18 cellular contexts compared by ENCODE assay signal in the genomic region with DNA sequence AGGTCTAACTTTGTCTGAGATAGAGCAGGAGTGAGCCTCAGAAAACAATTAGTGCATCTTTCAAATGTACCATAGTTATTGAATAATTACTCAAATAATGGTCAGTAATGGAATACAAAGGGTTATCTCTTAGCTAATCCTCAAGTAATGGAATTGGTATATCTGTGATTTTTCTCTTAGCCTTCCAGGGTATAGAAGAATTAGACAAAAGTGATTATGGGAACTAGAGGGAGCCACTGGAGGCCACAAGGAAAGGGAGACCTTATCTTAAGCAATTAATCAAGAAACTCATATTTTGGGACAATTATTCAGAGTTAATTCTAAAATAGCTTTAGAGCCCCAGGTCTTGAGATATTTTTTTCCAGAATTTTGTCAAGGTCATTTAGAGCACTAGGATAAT.
DNase-seq lines count a peak whose midpoint lies in the region; ATAC-seq and TF ChIP-seq lines count a peak whose summit lies in the region.
"Had no signal": no experiment of that assay in that cellular context is flagged by ENCODE, and none has a peak within 500 bp of the region (broad histone marks: within the 10 kb centered on the region; RNA-seq: fewer than 3 reads in every experiment).

No MANE protein-coding gene starts in this region.

- DNase-seq in SK-N-SH (peak; percentile 56), PC-3 (no peak), DMS 273 (lab: John Stamatoyannopoulos, UW; ENCODE audit: unreplicated experiment) (no peak), DMS79 (lab: John Stamatoyannopoulos, UW) (no peak), cerebellum (ENCODE audit: low spot score) (no peak)
- DNase-seq: 8988T; ACHN; BE2C; CD4-positive, alpha-beta memory T cell; CD8-positive, alpha-beta memory T cell; COR-L47; DND-41; GDM1 had no signal

- H3K9me2 ChIP-seq in SK-N-SH (no peaks in the 10 kb centered on the region), PC-3 (replicated peaks; ENCODE audit: low read length) (no peaks in the 10 kb centered on the region)

- TF ChIP-seq EP300 in SK-N-SH (IDR thresholded peaks at IDR 0.05; ENCODE audit: borderline replicate concordance in 1 of 2, low read depth in 1 of 2, low read length in 1 of 2), result no peak

- H3K27ac ChIP-seq in SK-N-SH (ENCODE audit: low read depth in 2 of 2, low read length in 1 of 2) (peak overlapping the region in 1 of 2 experiments; percentile 67; a peak in 2 of 4 replicates), 22Rv1 (peak overlapping the region; percentile 42; the same call in 1 of the 2 replicates), HUES48 (ENCODE audit: low read depth, low read length) (peak overlapping the region; percentile 32), PC-3 (ENCODE audit: low read length) (peak overlapping the region; percentile 88)
- H3K27ac ChIP-seq: BLaER1 had no signal

- H3K4me2 ChIP-seq in SK-N-SH, result no peak overlapping the region
- H3K4me2 ChIP-seq in PC-3 (ENCODE audit: low read length), result peak overlapping the region; percentile 52

- POLR2A ChIA-PET in SK-N-SH (lab: Yijun Ruan, JAX) (no interaction called here), PC-3 (lab: Charles Lee; ENCODE audit: unreplicated experiment) (no interaction called here)

- CTCF ChIA-PET in SK-N-SH (lab: Yijun Ruan, JAX) (no interaction called here), PC-3 (lab: Charles Lee) (no interaction called here)

- H3F3A ChIP-seq in SK-N-SH (replicated peaks; ENCODE audit: insufficient read depth) (peaks cover 30% of the 10 kb centered on the region), PC-3 (ENCODE audit: low read length, unreplicated experiment) (peaks cover 2% of the 10 kb centered on the region)

- H3K36me3 ChIP-seq in SK-N-SH (replicated peaks in 1 of 2; ENCODE audit: control insufficient read depth in 1 of 2, insufficient read depth in 2 of 2, low read length in 1 of 2), result no peaks in the 10 kb centered on the region
- no peaks in the 10 kb centered on the region for H3K36me3 ChIP-seq in HUES48 (ENCODE audit: control insufficient read depth, insufficient read depth, low read length)
- H3K36me3 ChIP-seq in PC-3 (ENCODE audit: low read depth, low read length), result no peaks in the 10 kb centered on the region
- H3K36me3 ChIP-seq: BE2C had no signal

- ATAC-seq in SK-N-SH treated with all-trans-retinoic acid at 6 μM for 48 hours (no peak), PC-3 (no peak)

- BruUV-seq in PC-3 (replicated peaks; lab: Mats Ljungman, UMichigan), result TSS peak; percentile 74

- intact Hi-C loops in PC-3 (cut with micrococcal nuclease), result loop anchor here (2.0 to 10.0 kb wide), 2 partner anchors 60 to 110 kb away; a partner anchor contains a TSS

- H3K9ac ChIP-seq in SK-N-SH (no peak overlapping the region), HUES48 (ENCODE audit: low read depth, low read length) (no peak overlapping the region), PC-3 (ENCODE audit: low read length) (peak overlapping the region; percentile 42)
- H3K9ac ChIP-seq: BLaER1 had no signal

- no peaks in the 10 kb centered on the region for H3K27me3 ChIP-seq in SK-N-SH (ENCODE audit: insufficient read depth)
- no peaks in the 10 kb centered on the region for H3K27me3 ChIP-seq in HUES48 (ENCODE audit: control insufficient read depth, insufficient read depth, low read length)
- H3K27me3 ChIP-seq in PC-3 (ENCODE audit: low read length), result no peaks in the 10 kb centered on the region
- H3K27me3 ChIP-seq: BE2C, BLaER1 had no signal

- H3K4me1 ChIP-seq in SK-N-SH (ENCODE audit: control insufficient read depth in 1 of 2, insufficient read depth in 2 of 2, low read depth in 1 of 2, low read length in 1 of 2) (peaks cover 5 to 50% of the 10 kb centered on the region in 2 experiments; a peak in 3 of 4 replicates), HUES48 (ENCODE audit: control insufficient read depth, insufficient read depth, low read length) (peaks cover 39% of the 10 kb centered on the region), PC-3 (ENCODE audit: insufficient read depth, low read length) (peaks cover 52% of the 10 kb centered on the region)

- H2AFZ ChIP-seq in SK-N-SH (ENCODE audit: low read depth), result no peak overlapping the region
- no peak overlapping the region for H2AFZ ChIP-seq in PC-3 (ENCODE audit: low read length)

- no peak for TF ChIP-seq RAD21 in SK-N-SH (IDR thresholded peaks at IDR 0.05; ENCODE audit: low read length)

- H4K20me1 ChIP-seq in SK-N-SH (ENCODE audit: insufficient read depth) (no peaks in the 10 kb centered on the region), PC-3 (ENCODE audit: low read length) (no peaks in the 10 kb centered on the region)
- H4K20me1 ChIP-seq: BLaER1 had no signal

- H3K4me3 ChIP-seq in SK-N-SH (ENCODE audit: low read depth in 2 of 2, low read length in 1 of 2) (no peak overlapping the region), HUES48 (ENCODE audit: low read depth, low read length) (no peak overlapping the region), PC-3 (ENCODE audit: low read length) (no peak overlapping the region)
- H3K4me3 ChIP-seq: BLaER1, GM12878 had no signal

- TF ChIP-seq CTCF in SK-N-SH (IDR thresholded peaks at IDR 0.05), result no peak
- no peak for TF ChIP-seq CTCF in 22Rv1 (IDR thresholded peaks at IDR 0.05)
- no peak for TF ChIP-seq CTCF in PC-3 (conservative IDR thresholded peaks at IDR 0.05; ENCODE audit: low read depth, low read length)

- H3K79me2 ChIP-seq in SK-N-SH (ENCODE audit: insufficient read depth) (peaks cover 16% of the 10 kb centered on the region), PC-3 (ENCODE audit: low read length) (no peaks in the 10 kb centered on the region)

- H3K9me3 ChIP-seq in SK-N-SH (peaks cover 9% of the 10 kb centered on the region; the same call in 1 of the 2 replicates), HUES48 (ENCODE audit: control insufficient read depth, insufficient read depth, low read length) (no peaks in the 10 kb centered on the region), PC-3 (ENCODE audit: low read length) (no peaks in the 10 kb centered on the region)
- H3K9me3 ChIP-seq: BE2C had no signal

TF ChIP-seq in SK-N-SH, 30 proteins besides CTCF, POLR2A, EP300 and RAD21:
- TF ChIP-seq CHD2 (IDR thresholded peaks at IDR 0.05; ENCODE audit: low read length, partially characterized antibody), result no peak
- TF ChIP-seq ELF1 (IDR thresholded peaks at IDR 0.05), result no peak
- no peak for TF ChIP-seq MXI1 (IDR thresholded peaks at IDR 0.05; ENCODE audit: low read depth, low read length)

TF ChIP-seq in SK-N-SH treated with all-trans-retinoic acid at 6 μM for 48 hours, 23 proteins besides CTCF, POLR2A, EP300 and RAD21 (continues in another document):
- TF ChIP-seq ZC3H10 (CRISPR knock-in tag; IDR thresholded peaks at IDR 0.05), result no peak
- TF ChIP-seq, protein P1, sequence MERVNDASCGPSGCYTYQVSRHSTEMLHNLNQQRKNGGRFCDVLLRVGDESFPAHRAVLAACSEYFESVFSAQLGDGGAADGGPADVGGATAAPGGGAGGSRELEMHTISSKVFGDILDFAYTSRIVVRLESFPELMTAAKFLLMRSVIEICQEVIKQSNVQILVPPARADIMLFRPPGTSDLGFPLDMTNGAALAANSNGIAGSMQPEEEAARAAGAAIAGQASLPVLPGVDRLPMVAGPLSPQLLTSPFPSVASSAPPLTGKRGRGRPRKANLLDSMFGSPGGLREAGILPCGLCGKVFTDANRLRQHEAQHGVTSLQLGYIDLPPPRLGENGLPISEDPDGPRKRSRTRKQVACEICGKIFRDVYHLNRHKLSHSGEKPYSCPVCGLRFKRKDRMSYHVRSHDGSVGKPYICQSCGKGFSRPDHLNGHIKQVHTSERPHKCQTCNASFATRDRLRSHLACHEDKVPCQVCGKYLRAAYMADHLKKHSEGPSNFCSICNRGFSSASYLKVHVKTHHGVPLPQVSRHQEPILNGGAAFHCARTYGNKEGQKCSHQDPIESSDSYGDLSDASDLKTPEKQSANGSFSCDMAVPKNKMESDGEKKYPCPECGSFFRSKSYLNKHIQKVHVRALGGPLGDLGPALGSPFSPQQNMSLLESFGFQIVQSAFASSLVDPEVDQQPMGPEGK (CRISPR knock-in tag; IDR thresholded peaks at IDR 0.05; ENCODE audit: borderline replicate concordance), result no peak
- TF ChIP-seq TOX (CRISPR knock-in tag; IDR thresholded peaks at IDR 0.05; ENCODE audit: borderline replicate concordance), result no peak
- no peak for TF ChIP-seq ZFP30 (CRISPR knock-in tag; IDR thresholded peaks at IDR 0.05)
- TF ChIP-seq ESRRG (CRISPR knock-in tag; IDR thresholded peaks at IDR 0.05), result no peak
- TF ChIP-seq, protein P2, sequence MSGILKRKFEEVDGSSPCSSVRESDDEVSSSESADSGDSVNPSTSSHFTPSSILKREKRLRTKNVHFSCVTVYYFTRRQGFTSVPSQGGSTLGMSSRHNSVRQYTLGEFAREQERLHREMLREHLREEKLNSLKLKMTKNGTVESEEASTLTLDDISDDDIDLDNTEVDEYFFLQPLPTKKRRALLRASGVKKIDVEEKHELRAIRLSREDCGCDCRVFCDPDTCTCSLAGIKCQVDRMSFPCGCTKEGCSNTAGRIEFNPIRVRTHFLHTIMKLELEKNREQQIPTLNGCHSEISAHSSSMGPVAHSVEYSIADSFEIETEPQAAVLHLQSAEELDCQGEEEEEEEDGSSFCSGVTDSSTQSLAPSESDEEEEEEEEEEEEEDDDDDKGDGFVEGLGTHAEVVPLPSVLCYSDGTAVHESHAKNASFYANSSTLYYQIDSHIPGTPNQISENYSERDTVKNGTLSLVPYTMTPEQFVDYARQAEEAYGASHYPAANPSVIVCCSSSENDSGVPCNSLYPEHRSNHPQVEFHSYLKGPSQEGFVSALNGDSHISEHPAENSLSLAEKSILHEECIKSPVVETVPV (CRISPR knock-in tag; IDR thresholded peaks at IDR 0.05), result no peak
- TF ChIP-seq SNAI2 (CRISPR knock-in tag; IDR thresholded peaks at IDR 0.05), result no peak
- TF ChIP-seq ZNF565 (CRISPR knock-in tag; conservative IDR thresholded peaks at IDR 0.05; ENCODE audit: low read depth), result no peak
- no peak for TF ChIP-seq ZNF70 (CRISPR knock-in tag; IDR thresholded peaks at IDR 0.05)
- TF ChIP-seq ISL1 (CRISPR knock-in tag; IDR thresholded peaks at IDR 0.05), result no peak
- TF ChIP-seq PPARA (CRISPR knock-in tag; IDR thresholded peaks at IDR 0.05; ENCODE audit: borderline replicate concordance), result no peak
- TF ChIP-seq OSR1 (CRISPR knock-in tag; IDR thresholded peaks at IDR 0.05), result no peak
- no peak for TF ChIP-seq BACH2 (CRISPR knock-in tag; IDR thresholded peaks at IDR 0.05; ENCODE audit: borderline replicate concordance)
